ENCODE assay signal across 10 cellular contexts in the genomic region with DNA sequence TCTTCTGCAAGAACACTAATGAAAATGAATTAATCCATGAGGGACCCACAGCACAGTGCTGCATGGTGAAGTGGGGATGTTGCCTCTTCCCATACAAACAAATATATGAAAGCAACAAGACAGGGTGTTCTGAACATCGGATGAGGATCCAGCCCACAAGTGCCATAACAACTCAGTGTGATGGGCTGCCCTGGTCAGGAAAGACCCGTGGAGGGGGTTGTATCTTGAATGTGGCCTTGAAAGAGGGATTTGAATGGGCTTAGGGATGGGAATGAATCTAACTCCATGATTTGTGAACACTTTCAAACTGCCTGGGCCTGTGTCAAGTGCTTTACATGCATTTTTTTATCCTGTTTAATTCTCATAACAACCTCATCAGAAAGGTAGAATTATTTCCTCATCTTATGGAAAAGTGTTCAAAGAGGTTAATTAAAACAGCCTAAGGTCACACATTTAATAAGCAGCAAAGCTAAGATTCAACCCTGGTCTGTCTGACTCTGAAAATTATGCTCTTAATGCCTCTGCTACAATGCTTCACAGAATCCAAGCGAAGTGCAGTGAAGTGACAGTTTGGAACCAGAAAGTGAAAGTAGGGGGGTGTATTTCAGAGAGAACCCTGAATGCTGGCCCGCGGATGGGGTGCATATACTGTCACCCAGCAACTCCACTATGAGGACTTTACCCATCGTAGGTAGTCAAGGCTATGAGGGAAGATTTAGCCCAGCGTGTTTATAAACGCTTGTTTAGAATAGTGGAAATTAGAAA.
DNase-seq lines count a peak whose midpoint lies in the region; ATAC-seq and TF ChIP-seq lines count a peak whose summit lies in the region.
"Had no signal": no experiment of that assay in that cellular context is flagged by ENCODE, and none has a peak within 500 bp of the region (broad histone marks: within the 10 kb centered on the region; RNA-seq: fewer than 3 reads in every experiment).

No MANE protein-coding gene starts in this region.

- peaks cover 37% of the 10 kb centered on the region for H3K4me1 Mint-ChIP-seq in CD14-positive monocyte
- peaks cover 17% of the 10 kb centered on the region for H3K4me1 Mint-ChIP-seq in T-helper 17 cell
- peaks cover 14% of the 10 kb centered on the region for H3K4me1 Mint-ChIP-seq in MCF 10A (ENCODE audit: insufficient read depth, unreplicated experiment)

- H3K4me3 Mint-ChIP-seq in CD14-positive monocyte (peak overlapping the region; percentile 64 to 71), T-helper 17 cell (peak overlapping the region; percentile 25), MCF 10A (ENCODE audit: unreplicated experiment) (no peak overlapping the region)

- POLR2A ChIA-PET in MCF 10A (lab: Yijun Ruan, JAX), result interaction anchor here (1.1 kb wide), 1 partner anchor 11 kb away, joined by 3 read pairs; no protein-coding TSS in a partner anchor

- no TSS peak for BruUV-seq in MCF 10A (replicated peaks; lab: Mats Ljungman, UMichigan)

- intact Hi-C loops in CD14-positive monocyte (cut with micrococcal nuclease) (no loop called here), MCF 10A (cut with micrococcal nuclease) (no loop called here)

- H3K36me3 Mint-ChIP-seq in CD14-positive monocyte, result peaks cover 0 to 7% of the 10 kb centered on the region in 2 donors
- peaks cover 2% of the 10 kb centered on the region for H3K36me3 Mint-ChIP-seq in T-helper 17 cell (ENCODE audit: low read depth)
- no peaks in the 10 kb centered on the region for H3K36me3 Mint-ChIP-seq in MCF 10A (ENCODE audit: insufficient read depth, unreplicated experiment)

- DNase-seq in CD14-positive monocyte (ENCODE audit: low spot score) (no peak), T-helper 17 cell (no peak), inferior parietal cortex (ENCODE audit: extremely low spot score) (peak; percentile 30), GM03348 (ENCODE audit: low spot score) (no peak), NCI-H1436 treated with DMSO at 0.1 percent for 48 hours (lab: John Stamatoyannopoulos, UW) (no peak), MCF 10A (ENCODE audit: unreplicated experiment) (no peak)
- DNase-seq: esophagus squamous epithelium had no signal

- TF ChIP-seq CTCF in CD14-positive monocyte (IDR thresholded peaks at IDR 0.05) (no peak), MCF 10A (IDR thresholded peaks at IDR 0.05; ENCODE audit: unreplicated experiment) (no peak)

- H3K27ac Mint-ChIP-seq in CD14-positive monocyte (peak overlapping the region in 3 of 7 donors; percentile 28 to 80 (median 77)), T-helper 17 cell (peak overlapping the region; percentile 29), MCF 10A (ENCODE audit: low read depth, unreplicated experiment) (no peak overlapping the region)

- ATAC-seq in GM21381 (IDR thresholded peaks at IDR 0.05; ENCODE audit: unreplicated experiment) (peak; percentile 48), T-helper 17 cell (peak; percentile 37), HG03097 (IDR thresholded peaks at IDR 0.05; ENCODE audit: low FRiP score, unreplicated experiment) (no peak)
- ATAC-seq: HCT116 had no signal

- CTCF ChIA-PET in MCF 10A (lab: Yijun Ruan, JAX), result interaction anchor here (0.7 kb wide), 1 partner anchor 8 kb away, joined by 4 read pairs; no protein-coding TSS in a partner anchor

- peaks cover 0 to 12% (median 7%) of the 10 kb centered on the region in 7 donors for H3K9me3 Mint-ChIP-seq in CD14-positive monocyte
- H3K9me3 Mint-ChIP-seq in MCF 10A (ENCODE audit: unreplicated experiment), result no peaks in the 10 kb centered on the region

- H3K27me3 Mint-ChIP-seq in CD14-positive monocyte (ENCODE audit: low read depth in 3 of 3), result peaks cover under 1 to 7% (median 6%) of the 10 kb centered on the region in 3 donors
- peaks cover 5% of the 10 kb centered on the region for H3K27me3 Mint-ChIP-seq in T-helper 17 cell
- H3K27me3 Mint-ChIP-seq in MCF 10A (ENCODE audit: insufficient read depth, unreplicated experiment), result no peaks in the 10 kb centered on the region

- H3K9me3 ChIP-seq in T-helper 17 cell (ENCODE audit: control insufficient read depth, low read length, poor library complexity, severe bottlenecking), result no peaks in the 10 kb centered on the region
- H3K9me3 ChIP-seq: esophagus squamous epithelium had no signal
